20 cellular contexts compared by ENCODE assay signal in the genomic region with DNA sequence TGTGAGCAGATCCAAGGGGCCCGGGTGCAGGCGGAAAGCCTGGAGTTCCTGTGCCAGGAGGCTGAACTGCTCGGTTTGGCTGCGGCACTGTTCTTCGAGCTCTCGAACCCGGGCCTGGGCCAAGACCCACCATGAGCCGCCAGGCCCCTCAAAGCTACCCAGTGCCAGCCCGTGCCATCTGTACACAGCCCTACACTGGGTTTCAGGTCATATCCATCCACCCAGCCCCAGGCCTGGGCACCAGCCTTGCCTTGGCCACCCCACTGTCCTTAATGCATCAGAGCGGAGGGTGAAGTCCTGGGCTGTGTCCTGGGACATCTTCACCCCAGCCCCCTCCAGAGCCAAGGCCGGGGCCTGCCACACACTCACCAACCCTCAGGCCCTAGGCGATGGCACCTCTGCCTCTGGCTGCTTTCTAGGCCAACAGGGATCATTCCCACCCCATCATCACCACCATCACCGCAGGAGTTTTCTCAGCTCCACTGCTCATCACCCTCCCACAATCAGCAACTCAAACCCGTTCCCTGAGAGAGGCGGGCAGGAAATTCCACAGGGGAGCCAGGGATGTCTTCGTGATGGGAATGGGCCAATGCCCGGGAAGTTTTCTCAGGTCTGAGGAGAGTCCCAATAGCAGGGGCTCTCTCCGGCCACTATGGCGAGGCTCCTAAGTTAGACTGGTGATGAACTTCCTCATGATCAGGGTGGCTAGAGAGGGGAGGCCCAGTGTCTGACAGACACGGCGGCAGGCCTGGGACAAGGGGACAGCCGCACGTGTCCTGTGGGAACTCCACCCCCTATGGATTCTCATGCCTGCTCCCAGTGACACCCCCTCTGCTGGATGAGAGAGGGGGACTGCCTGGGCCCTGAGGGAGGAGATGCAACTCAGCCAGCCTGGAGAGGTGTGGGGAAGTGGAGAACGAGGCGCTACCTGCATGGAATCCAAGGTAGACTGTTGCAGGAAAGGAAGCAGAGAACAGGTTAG. TPM values are rescaled to one million over a fixed set of nuclear protein-coding genes. Genes with fewer than 3 reads are reported as not detected.
DNase-seq lines count a peak whose midpoint lies in the region; ATAC-seq, FAIRE-seq and TF ChIP-seq lines count a peak whose summit lies in the region.
"Had no signal": no experiment of that assay in that cellular context is flagged by ENCODE, and none has a peak within 500 bp of the region (broad histone marks: within the 10 kb centered on the region; RNA-seq: fewer than 3 reads in every experiment).

No MANE protein-coding gene starts in this region.

- H3K27ac Mint-ChIP-seq in CD14-positive monocyte, result no peak overlapping the region
- H3K27ac Mint-ChIP-seq in astrocyte (ENCODE audit: unreplicated experiment), result peak overlapping the region; percentile 41
- peak overlapping the region in 1 of 2 donors; percentile 45 for H3K27ac Mint-ChIP-seq in natural killer cell treated with Interleukin-12 subunit alpha and Interleukin-12 subunit beta and Interleukin-15 and Interleukin-18, amount 100 ng/mL, for 72 hours

- peaks cover 0 to 4% (median 2%) of the 10 kb centered on the region in 7 donors for H3K9me3 Mint-ChIP-seq in CD14-positive monocyte
- no peaks in the 10 kb centered on the region for H3K9me3 Mint-ChIP-seq in astrocyte (ENCODE audit: unreplicated experiment)
- H3K9me3 Mint-ChIP-seq in natural killer cell treated with Interleukin-12 subunit alpha and Interleukin-12 subunit beta and Interleukin-15 and Interleukin-18, amount 100 ng/mL, for 72 hours, result no peaks in the 10 kb centered on the region

- H3K4me2 ChIP-seq in astrocyte (ENCODE audit: low read length), result no peak overlapping the region

- no peak overlapping the region for H3K4me3 ChIP-seq in astrocyte (ENCODE audit: insufficient read depth, low read depth, low read length)
- no peak overlapping the region for H3K4me3 ChIP-seq in coronary artery
- H3K4me3 ChIP-seq: skin epidermis, transverse colon had no signal

- no peak for TF ChIP-seq POLR2A in GM12892 (IDR thresholded peaks at IDR 0.05; ENCODE audit: low read depth, low read length)

- H3K4me3 Mint-ChIP-seq in CD14-positive monocyte (no peak overlapping the region), astrocyte (ENCODE audit: unreplicated experiment) (no peak overlapping the region)
- no peak overlapping the region for H3K4me3 Mint-ChIP-seq in natural killer cell treated with Interleukin-12 subunit alpha and Interleukin-12 subunit beta and Interleukin-15 and Interleukin-18, amount 100 ng/mL, for 72 hours

- no peak overlapping the region for H2AFZ ChIP-seq in astrocyte (ENCODE audit: low read depth, low read length)

- no peaks in the 10 kb centered on the region for H3K79me2 ChIP-seq in astrocyte (ENCODE audit: insufficient read depth, low read length)

- H3K27me3 ChIP-seq in astrocyte (ENCODE audit: insufficient read depth, low read length), result no peaks in the 10 kb centered on the region
- H3K27me3 ChIP-seq: transverse colon had no signal

- H3K27ac ChIP-seq in astrocyte (ENCODE audit: low read depth, low read length) (no peak overlapping the region), coronary artery (no peak overlapping the region)
- H3K27ac ChIP-seq: transverse colon had no signal

- H3K4me1 ChIP-seq in astrocyte (ENCODE audit: insufficient read depth, low read length), result peaks cover 6% of the 10 kb centered on the region

- H3K9me3 ChIP-seq in astrocyte (ENCODE audit: insufficient read depth, low read depth, low read length), result no peaks in the 10 kb centered on the region
- H3K9me3 ChIP-seq: transverse colon had no signal

- no peaks in the 10 kb centered on the region for H3K36me3 ChIP-seq in astrocyte (ENCODE audit: insufficient read depth, low read length)
- H3K36me3 ChIP-seq: transverse colon had no signal

- FAIRE-seq in astrocyte (lab: Jason Lieb, UNC), result no peak
- no peak for FAIRE-seq in GM12892 (lab: Jason Lieb, UNC)
- FAIRE-seq: A204.1 had no signal

- H3K27me3 Mint-ChIP-seq in CD14-positive monocyte (ENCODE audit: low read depth in 3 of 3) (peaks cover 31 to 51% (median 39%) of the 10 kb centered on the region in 3 donors), astrocyte (ENCODE audit: low read depth, unreplicated experiment) (peaks cover 38% of the 10 kb centered on the region)
- no peaks in the 10 kb centered on the region for H3K27me3 Mint-ChIP-seq in natural killer cell treated with Interleukin-12 subunit alpha and Interleukin-12 subunit beta and Interleukin-15 and Interleukin-18, amount 100 ng/mL, for 72 hours

- H3K4me1 Mint-ChIP-seq in CD14-positive monocyte (peaks cover 16% of the 10 kb centered on the region), astrocyte (ENCODE audit: low read depth, unreplicated experiment) (no peaks in the 10 kb centered on the region)
- peaks cover 25 to 48% of the 10 kb centered on the region in 2 donors for H3K4me1 Mint-ChIP-seq in natural killer cell treated with Interleukin-12 subunit alpha and Interleukin-12 subunit beta and Interleukin-15 and Interleukin-18, amount 100 ng/mL, for 72 hours (ENCODE audit: low read depth in 2 of 2)

- H4K20me1 ChIP-seq in astrocyte (ENCODE audit: insufficient read depth, low read length), result no peaks in the 10 kb centered on the region

- intact Hi-C loops in CD14-positive monocyte (cut with micrococcal nuclease), result loop anchor here (5.0 to 10.0 kb wide), 4 partner anchors 45 to 128 kb away; a partner anchor contains a TSS

- H3K36me3 Mint-ChIP-seq in CD14-positive monocyte, result peaks cover 18 to 21% of the 10 kb centered on the region in 2 donors
- peaks cover 3% of the 10 kb centered on the region for H3K36me3 Mint-ChIP-seq in astrocyte (ENCODE audit: low read depth, unreplicated experiment)
- peaks cover 9% of the 10 kb centered on the region for H3K36me3 Mint-ChIP-seq in natural killer cell treated with Interleukin-12 subunit alpha and Interleukin-12 subunit beta and Interleukin-15 and Interleukin-18, amount 100 ng/mL, for 72 hours

- peak; percentile 3 for DNase-seq in activated CD4-positive, alpha-beta T cell treated with anti-CD3 and anti-CD28 coated beads for 48 hours
- DNase-seq in activated CD4-positive, alpha-beta T cell treated with anti-CD3 and anti-CD28 coated beads, Interleukin-2, amount 50 U/mL, for 48 hours, result no peak
- peak; percentile 40 for DNase-seq in CD14-positive monocyte (ENCODE audit: low spot score)
- DNase-seq in astrocyte (ENCODE audit: low read depth), result no peak
- peak; percentile 55 for DNase-seq in natural killer cell treated with Interleukin-12 subunit alpha and Interleukin-12 subunit beta and Interleukin-15 and Interleukin-18, amount 100 ng/mL, for 72 hours (ENCODE audit: low spot score)
- DNase-seq in coronary artery (ENCODE audit: low spot score), result no peak
- no peak for DNase-seq in COLO668 (lab: John Stamatoyannopoulos, UW; ENCODE audit: unreplicated experiment)
- no peak for DNase-seq in GM12892 (ENCODE audit: insufficient read length)
- DNase-seq: activated CD4-positive, alpha-beta T cell treated with anti-CD3 and anti-CD28 coated beads for 1 hour; effector memory CD4-positive, alpha-beta T cell; EL; NCI-H187 treated with DMSO at 0.1 percent for 48 hours; SHP77 treated with DMSO at 0.1 percent for 48 hours; stimulated activated naive CD4-positive, alpha-beta T cell; transverse colon had no signal

- ATAC-seq in natural killer cell treated with Interleukin-12 subunit alpha and Interleukin-12 subunit beta and Interleukin-15 and Interleukin-18, amount 100 ng/mL, for 72 hours, result no peak

- TF ChIP-seq CTCF in CD14-positive monocyte (IDR thresholded peaks at IDR 0.05), result no peak
- no peak for TF ChIP-seq CTCF in astrocyte (IDR thresholded peaks at IDR 0.05; ENCODE audit: insufficient read depth, low read depth, low read length)
- TF ChIP-seq CTCF in coronary artery (IDR thresholded peaks at IDR 0.05), result no peak

- no peak overlapping the region for H3K9ac ChIP-seq in astrocyte (ENCODE audit: low read length)

RNA-seq across cellular contexts. Expression of a gene that starts 9.1 kb away (rescaled TPM):
- polyA plus RNA-seq in CD14-positive monocyte, result under 1 TPM; 0.10 to 0.18 TPM
- total RNA-seq in astrocyte, result 0.60 and 0.79 TPM in 2 replicates
- 10 to 100 TPM; 54.0 to 82.3 TPM for total RNA-seq in natural killer cell treated with Interleukin-12 subunit alpha and Interleukin-12 subunit beta and Interleukin-15 and Interleukin-18, amount 100 ng/mL, for 72 hours
- 5.0 TPM for polyA plus RNA-seq in GM12892 (2012; ENCODE audit: missing spikeins)
- total RNA-seq: NCI-H460 had no signal

RNA-seq across cellular contexts. Expression of a gene that starts 32.5 kb away (rescaled TPM):
- 100 to 1,000 TPM; 241 to 251 TPM for polyA plus RNA-seq in CD14-positive monocyte
- total RNA-seq in astrocyte, result 97.1 and 108 TPM in 2 replicates
- total RNA-seq in natural killer cell treated with Interleukin-12 subunit alpha and Interleukin-12 subunit beta and Interleukin-15 and Interleukin-18, amount 100 ng/mL, for 72 hours, result 100 to 1,000 TPM in 1 of 2 donors, 10 to 100 TPM in 1; 84.0 to 143 TPM
- 94.9 TPM for polyA plus RNA-seq in GM12892 (2012; ENCODE audit: missing spikeins)

RNA-seq across cellular contexts. Expression of a gene that starts 38.7 kb away (rescaled TPM):
- 1 to 10 TPM; 4.2 to 7.5 TPM for polyA plus RNA-seq in CD14-positive monocyte
- total RNA-seq in astrocyte, result not detected in 2 replicates
- total RNA-seq in natural killer cell treated with Interleukin-12 subunit alpha and Interleukin-12 subunit beta and Interleukin-15 and Interleukin-18, amount 100 ng/mL, for 72 hours, result not detected
- polyA plus RNA-seq in GM12892 (2012; ENCODE audit: missing spikeins), result not detected
- total RNA-seq: NCI-H460; osteocyte; T-helper 2 cell treated with Interferon-gamma antibody and Interleukin-4, amounts not matched to agents 100 ng/mL and 5 ng/mL, for 36 hours; transverse colon had no signal

Comparison
In these comparisons a context has a peak if more than half of its experiments do, and no peak if none do; other contexts are left out.
1. DNase-seq: peak in activated CD4-positive, alpha-beta T cell treated with anti-CD3 and anti-CD28 coated beads for 48 hours (single experiment), CD14-positive monocyte (single experiment) and natural killer cell treated with Interleukin-12 subunit alpha and Interleukin-12 subunit beta and Interleukin-15 and Interleukin-18, amount 100 ng/mL, for 72 hours (single experiment); none in activated CD4-positive, alpha-beta T cell treated with anti-CD3 and anti-CD28 coated beads, Interleukin-2, amount 50 U/mL, for 48 hours (0 of 2), astrocyte (single experiment), coronary artery (single experiment), COLO668 (single experiment) and GM12892 (single experiment).
2. RNA of a gene that starts 9.1 kb away (total RNA-seq): 54.0 to 82.3 TPM in natural killer cell treated with Interleukin-12 subunit alpha and Interleukin-12 subunit beta and Interleukin-15 and Interleukin-18, amount 100 ng/mL, for 72 hours; 0.60 to 0.79 TPM in astrocyte; every median in the first group is over 10 times any median in the second.